Comparison of ENCODE assay signal across 12 cellular contexts in the genomic region with DNA sequence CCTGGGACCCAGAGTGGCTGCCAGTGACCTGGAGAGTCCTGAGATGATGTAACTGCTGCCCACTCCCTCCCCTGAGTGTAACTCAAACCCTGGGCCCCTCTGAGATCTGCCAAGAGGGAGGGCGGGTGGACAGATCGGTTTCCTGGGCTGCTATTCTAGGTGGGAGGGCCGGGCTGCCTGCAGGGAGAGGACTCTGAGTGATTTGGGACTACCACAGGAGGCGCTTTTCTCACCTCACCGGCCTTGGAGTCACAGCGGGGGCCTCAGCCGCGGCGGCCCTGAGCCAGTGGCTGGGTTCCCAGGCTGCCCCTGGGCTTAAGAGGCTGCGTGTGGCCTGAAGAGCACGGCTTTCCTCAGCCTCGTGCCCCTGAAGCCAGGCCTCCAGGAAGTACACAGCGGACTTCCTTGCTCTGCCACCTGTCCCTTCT. TPM values are rescaled to one million over a fixed set of nuclear protein-coding genes. Genes with fewer than 3 reads are reported as not detected.
DNase-seq lines count a peak whose midpoint lies in the region; ATAC-seq and TF ChIP-seq lines count a peak whose summit lies in the region.
"Had no signal": no experiment of that assay in that cellular context is flagged by ENCODE, and none has a peak within 500 bp of the region (broad histone marks: within the 10 kb centered on the region; RNA-seq: fewer than 3 reads in every experiment).

No MANE protein-coding gene starts in this region.

- no peaks in the 10 kb centered on the region for H3K27me3 Mint-ChIP-seq in stimulated activated naive CD8-positive, alpha-beta T cell treated with anti-CD3 and anti-CD28 coated beads, Interleukin-15, Interleukin-2, amounts not matched to agents 100 ng/mL and 50 ng/mL, for 24 hours

- DNase-seq in stimulated activated naive CD8-positive, alpha-beta T cell treated with anti-CD3 and anti-CD28 coated beads, Interleukin-15, Interleukin-2, amounts not matched to agents 100 U/mL and 50 U/mL, for 24 hours = no peak
- DNase-seq in WERI-Rb-1 (peak; percentile 76), lower lobe of right lung (peak; percentile 53), kidney tubule cell (ENCODE audit: low spot score) (no peak), foreskin keratinocyte (no peak), LoVo (ENCODE audit: low spot score) (no peak)
- no peak for DNase-seq in stimulated activated CD4-positive, alpha-beta T cell treated with anti-CD3 and anti-CD28 coated beads, Interleukin-4, amount 100 ng/mL, for 24 hours
- DNase-seq: activated CD4-positive, alpha-beta T cell treated with anti-CD3 and anti-CD28 coated beads, Interleukin-2, amount 50 U/mL, for 48 hours; dermis blood vessel endothelial cell; NCI-H1436 treated with DMSO at 0.1 percent for 48 hours; occipital lobe had no signal

- H3K4me1 ChIP-seq in lower lobe of right lung = peaks cover 69% of the 10 kb centered on the region
- peaks cover 49% of the 10 kb centered on the region for H3K4me1 ChIP-seq in foreskin keratinocyte

- H3K36me3 ChIP-seq in WERI-Rb-1 (peaks cover 28% of the 10 kb centered on the region), lower lobe of right lung (peaks cover 15% of the 10 kb centered on the region)

- peak overlapping the region; percentile 24 for H3K27ac Mint-ChIP-seq in stimulated activated naive CD8-positive, alpha-beta T cell treated with anti-CD3 and anti-CD28 coated beads, Interleukin-15, Interleukin-2, amounts not matched to agents 100 ng/mL and 50 ng/mL, for 24 hours

- intact Hi-C loops in lower lobe of right lung (cut with DNase I) = no loop called here

- H3K27me3 ChIP-seq in WERI-Rb-1 (ENCODE audit: insufficient read depth, low read depth, severe bottlenecking) (no peaks in the 10 kb centered on the region), lower lobe of right lung (ENCODE audit: low read depth) (no peaks in the 10 kb centered on the region), foreskin keratinocyte (no peaks in the 10 kb centered on the region)

- H3K4me1 Mint-ChIP-seq in stimulated activated naive CD8-positive, alpha-beta T cell treated with anti-CD3 and anti-CD28 coated beads, Interleukin-15, Interleukin-2, amounts not matched to agents 100 ng/mL and 50 ng/mL, for 24 hours (ENCODE audit: low read depth) = peaks cover 58% of the 10 kb centered on the region

- no peaks in the 10 kb centered on the region for H3K9me3 ChIP-seq in WERI-Rb-1 (ENCODE audit: severe bottlenecking)
- no peaks in the 10 kb centered on the region for H3K9me3 ChIP-seq in lower lobe of right lung

- no peak for ATAC-seq in stimulated activated naive CD8-positive, alpha-beta T cell treated with anti-CD3 and anti-CD28 coated beads, Interleukin-15, Interleukin-2, amounts not matched to agents 100 U/mL and 50 U/mL, for 24 hours
- peak; percentile 1 to 6 for ATAC-seq in lower lobe of right lung
- no peak for ATAC-seq in foreskin keratinocyte

- H3K9me3 Mint-ChIP-seq in stimulated activated naive CD8-positive, alpha-beta T cell treated with anti-CD3 and anti-CD28 coated beads, Interleukin-15, Interleukin-2, amounts not matched to agents 100 ng/mL and 50 ng/mL, for 24 hours = no peaks in the 10 kb centered on the region

- peak; percentile 44; the same call in 1 of the 2 replicates for TF ChIP-seq CTCF in WERI-Rb-1 (IDR thresholded peaks at IDR 0.05; ENCODE audit: low read depth, low read length)
- no peak for TF ChIP-seq CTCF in lower lobe of right lung (IDR thresholded peaks at IDR 0.05)
- TF ChIP-seq CTCF in foreskin keratinocyte (conservative IDR thresholded peaks at IDR 0.05) = no peak

- no peak overlapping the region for H3K4me3 Mint-ChIP-seq in stimulated activated naive CD8-positive, alpha-beta T cell treated with anti-CD3 and anti-CD28 coated beads, Interleukin-15, Interleukin-2, amounts not matched to agents 100 ng/mL and 50 ng/mL, for 24 hours

- peak overlapping the region; percentile 84 for H3K27ac ChIP-seq in WERI-Rb-1
- peak overlapping the region; percentile 81 for H3K27ac ChIP-seq in lower lobe of right lung
- no peak overlapping the region for H3K27ac ChIP-seq in foreskin keratinocyte

- H3K4me3 ChIP-seq in WERI-Rb-1 (ENCODE audit: low read depth, low read length) (no peak overlapping the region), lower lobe of right lung (no peak overlapping the region)

- peaks cover 5% of the 10 kb centered on the region for H3K36me3 Mint-ChIP-seq in stimulated activated naive CD8-positive, alpha-beta T cell treated with anti-CD3 and anti-CD28 coated beads, Interleukin-15, Interleukin-2, amounts not matched to agents 100 ng/mL and 50 ng/mL, for 24 hours (ENCODE audit: low read depth)

RNA-seq across cellular contexts. Expression of gene RELT, which starts 11.4 kb away (rescaled TPM):
- total RNA-seq in lower lobe of right lung = 15.4 TPM
- 11.6 and 12.7 TPM in 2 replicates for total RNA-seq in foreskin keratinocyte
- 8.1 and 10.7 TPM in 2 replicates for polyA plus RNA-seq in foreskin keratinocyte

Comparison
In these comparisons a context has a peak if more than half of its experiments do, and no peak if none do; other contexts are left out.
1. ATAC-seq: peak in lower lobe of right lung (2 of 2); none in stimulated activated naive CD8-positive, alpha-beta T cell treated with anti-CD3 and anti-CD28 coated beads, Interleukin-15, Interleukin-2, amounts not matched to agents 100 U/mL and 50 U/mL, for 24 hours (single experiment) and foreskin keratinocyte (single experiment).
2. DNase-seq: peak in WERI-Rb-1 (single experiment) and lower lobe of right lung (single experiment); none in stimulated activated naive CD8-positive, alpha-beta T cell treated with anti-CD3 and anti-CD28 coated beads, Interleukin-15, Interleukin-2, amounts not matched to agents 100 U/mL and 50 U/mL, for 24 hours (single experiment), stimulated activated CD4-positive, alpha-beta T cell treated with anti-CD3 and anti-CD28 coated beads, Interleukin-4, amount 100 ng/mL, for 24 hours (single experiment), kidney tubule cell (single experiment), foreskin keratinocyte (0 of 2) and LoVo (single experiment).